ENCODE assay signal across 29 cellular contexts in the genomic region with DNA sequence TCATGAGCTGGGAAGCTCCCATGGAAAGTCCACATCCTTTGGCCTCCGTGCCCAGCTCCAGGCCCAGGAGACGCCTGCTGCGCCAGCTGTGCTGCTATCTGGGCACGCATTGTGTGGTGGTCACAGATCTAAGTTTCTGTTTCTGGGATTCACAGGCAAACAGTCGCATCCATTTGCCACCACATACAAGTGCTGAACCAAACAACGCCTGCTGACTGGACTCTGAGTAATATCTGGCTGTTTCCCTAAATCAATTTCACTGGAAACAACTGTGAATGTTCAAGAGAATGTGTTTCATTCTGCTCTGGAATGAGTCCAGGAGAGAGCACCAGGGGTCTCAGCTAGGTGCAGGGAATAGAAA. TPM values are rescaled to one million over a fixed set of nuclear protein-coding genes. Genes with fewer than 3 reads are reported as not detected.
DNase-seq lines count a peak whose midpoint lies in the region; ATAC-seq and TF ChIP-seq lines count a peak whose summit lies in the region.
"Had no signal": no experiment of that assay in that cellular context is flagged by ENCODE, and none has a peak within 500 bp of the region (broad histone marks: within the 10 kb centered on the region; RNA-seq: fewer than 3 reads in every experiment).

No MANE protein-coding gene starts in this region.

- TF ChIP-seq POLR2A in suprapubic skin (IDR thresholded peaks at IDR 0.05) = no peak

- intact Hi-C loops in left ventricle myocardium superior (cut with micrococcal nuclease) = no loop called here

- H3K9me3 ChIP-seq in right atrium auricular region (no peaks in the 10 kb centered on the region), MG63 (no peaks in the 10 kb centered on the region), suprapubic skin (no peaks in the 10 kb centered on the region)
- H3K9me3 ChIP-seq: neutrophil, psoas muscle, testis, uterus had no signal

- peaks cover 0 to 7% of the 10 kb centered on the region in 2 donors for H3K4me1 ChIP-seq in right atrium auricular region
- H3K4me1 ChIP-seq in suprapubic skin = no peaks in the 10 kb centered on the region
- H3K4me1 ChIP-seq: psoas muscle, testis, uterus had no signal

- no peaks in the 10 kb centered on the region for H3K36me3 ChIP-seq in right atrium auricular region
- no peaks in the 10 kb centered on the region for H3K36me3 ChIP-seq in MG63
- no peaks in the 10 kb centered on the region for H3K36me3 ChIP-seq in suprapubic skin
- H3K36me3 ChIP-seq: BLaER1 treated with 17β-estradiol and CSF1 and Interleukin-3, amounts not matched to agents 10 nM and 100 nM; neutrophil; uterus had no signal

- no peaks in the 10 kb centered on the region for H3K4me1 Mint-ChIP-seq in type B pancreatic cell (ENCODE audit: unreplicated experiment)

- peaks cover 24% of the 10 kb centered on the region for H3K27me3 Mint-ChIP-seq in type B pancreatic cell

- no peak overlapping the region for H3K27ac Mint-ChIP-seq in type B pancreatic cell

- 82% methylated on average over 6 of the region's 6 CpGs for WGBS in suprapubic skin

- no peaks in the 10 kb centered on the region for H3K36me3 Mint-ChIP-seq in type B pancreatic cell

- H3K4me3 ChIP-seq in right atrium auricular region (no peak overlapping the region), MG63 (no peak overlapping the region), fibroblast of the aortic adventitia (ENCODE audit: low read depth, low read length) (no peak overlapping the region), suprapubic skin (no peak overlapping the region)
- H3K4me3 ChIP-seq: BLaER1 treated with 17β-estradiol and CSF1 and Interleukin-3, amounts not matched to agents 10 nM and 100 nM; PC-9; psoas muscle; smooth muscle cell; testis; uterus had no signal

- no peak for TF ChIP-seq CTCF in right atrium auricular region (IDR thresholded peaks at IDR 0.05)
- TF ChIP-seq CTCF in fibroblast of the aortic adventitia (IDR thresholded peaks at IDR 0.05; ENCODE audit: insufficient read depth, low read length) = no peak
- no peak for TF ChIP-seq CTCF in suprapubic skin (IDR thresholded peaks at IDR 0.05)
- TF ChIP-seq CTCF in type B pancreatic cell (conservative IDR thresholded peaks at IDR 0.05) = no peak

- no peak for TF ChIP-seq EP300 in suprapubic skin (IDR thresholded peaks at IDR 0.05)

- no peak for DNase-seq in right atrium auricular region (ENCODE audit: low spot score)
- no peak for DNase-seq in left ventricle myocardium superior
- peak; percentile 70 for DNase-seq in MG63
- DNase-seq in fibroblast of the aortic adventitia (ENCODE audit: low read depth) = peak; percentile 51
- DNase-seq in suprapubic skin (ENCODE audit: low spot score in 2 of 2) = no peak
- no peak for DNase-seq in GM19238 (ENCODE audit: insufficient read length, low spot score)
- no peak for DNase-seq in type B pancreatic cell (ENCODE audit: extremely low spot score, unreplicated experiment)
- no peak for DNase-seq in stimulated activated CD4-positive, alpha-beta T cell treated with anti-CD3 and anti-CD28 coated beads, Interleukin-2, amount 100 ng/mL, for 48 hours
- DNase-seq: activated CD4-positive, CD25-positive, alpha-beta regulatory T cell treated with anti-CD3 and anti-CD28 coated beads, Interleukin-2, amount 50 U/mL, for 72 hours; activated CD8-positive, alpha-beta T cell treated with anti-CD3 and anti-CD28 coated beads, Interleukin-2, amount 10 ng/mL, durations not matched to agents 7 days and 5 days; activated gamma-delta T cell treated with Interleukin-2 at 50 U/mL for 16 hours; activated T-cell treated with anti-CD3 and anti-CD28 coated beads, Interleukin-2, amount 50 U/mL, for 1 hour; COR-L47; DND-41; KG1; NCI-H1694; NCI-H2171; NCI-H510A treated with DMSO at 0.1 percent for 48 hours; psoas muscle; SHP77; stimulated activated CD4-positive, alpha-beta T cell treated with anti-CD3 and anti-CD28 coated beads, Interleukin-2, amount 100 ng/mL, for 24 hours; testis; uterus had no signal

- H3K27ac ChIP-seq in right atrium auricular region = peak overlapping the region; percentile 29 to 80
- peak overlapping the region; percentile 30 for H3K27ac ChIP-seq in suprapubic skin
- H3K27ac ChIP-seq: BLaER1 treated with 17β-estradiol and CSF1 and Interleukin-3, amounts not matched to agents 10 nM and 100 nM; neutrophil; PC-9; psoas muscle; testis; uterus had no signal

- H3K4me3 Mint-ChIP-seq in type B pancreatic cell = no peak overlapping the region
- H3K4me3 Mint-ChIP-seq: activated CD8-positive, alpha-beta T cell treated with anti-CD3 and anti-CD28 coated beads, Interleukin-2, amount 10 ng/mL, durations not matched to agents 7 days and 5 days; stimulated activated effector memory CD8-positive, alpha-beta T cell treated with anti-CD3 and anti-CD28 coated beads, Interleukin-12 subunit alpha, Interleukin-12 subunit beta, amount 100 ng/mL, for 72 hours had no signal

- ATAC-seq in left ventricle myocardium superior = no peak
- ATAC-seq: activated CD8-positive, alpha-beta T cell treated with anti-CD3 and anti-CD28 coated beads, Interleukin-2, amount 10 ng/mL, durations not matched to agents 7 days and 5 days; psoas muscle; stimulated activated effector memory CD8-positive, alpha-beta T cell treated with anti-CD3 and anti-CD28 coated beads, Interleukin-12 subunit alpha, Interleukin-12 subunit beta, amount 100 ng/mL, for 72 hours had no signal

- H3K9me3 Mint-ChIP-seq in type B pancreatic cell = no peaks in the 10 kb centered on the region
- H3K9me3 Mint-ChIP-seq: stimulated activated effector memory CD8-positive, alpha-beta T cell treated with anti-CD3 and anti-CD28 coated beads, Interleukin-12 subunit alpha, Interleukin-12 subunit beta, amount 100 ng/mL, for 72 hours had no signal

- H3K27me3 ChIP-seq in right atrium auricular region (no peaks in the 10 kb centered on the region), MG63 (no peaks in the 10 kb centered on the region), suprapubic skin (peaks cover 3% of the 10 kb centered on the region)
- H3K27me3 ChIP-seq: BLaER1 treated with 17β-estradiol and CSF1 and Interleukin-3, amounts not matched to agents 10 nM and 100 nM; testis; uterus had no signal

RNA-seq across cellular contexts. Expression of gene IRF4, which starts 45.5 kb away (rescaled TPM):
- total RNA-seq in right atrium auricular region = 1 to 10 TPM in 1 of 2 donors, under 1 TPM in 1; 0.15 to 1.1 TPM
- total RNA-seq in left ventricle myocardium superior = 0.32 TPM
- total RNA-seq in MG63 (2014; rRNA removed; shearing (Covaris generic); ENCODE audit: low replicate concordance) = not detected in 2 replicates
- 2.3 TPM in 1 of 2 replicates, not detected in the other for total RNA-seq in fibroblast of the aortic adventitia (ENCODE audit: low replicate concordance)
- total RNA-seq in suprapubic skin = 10 to 100 TPM; 17.3 to 22.8 (median 20.4) TPM
- total RNA-seq in type B pancreatic cell (ENCODE audit: low replicate concordance) = 1.7 TPM in 1 of 2 replicates, not detected in the other
- total RNA-seq: HT-29, PC-9 had no signal

Comparison
In these comparisons a context has a peak if more than half of its experiments do, and no peak if none do; other contexts are left out.
1. DNase-seq: peak in MG63 (single experiment) and fibroblast of the aortic adventitia (single experiment); none in right atrium auricular region (single experiment), left ventricle myocardium superior (single experiment), suprapubic skin (0 of 2), GM19238 (single experiment), type B pancreatic cell (single experiment) and stimulated activated CD4-positive, alpha-beta T cell treated with anti-CD3 and anti-CD28 coated beads, Interleukin-2, amount 100 ng/mL, for 48 hours (0 of 2).